Comparison of ENCODE assay signal across 18 cellular contexts in the genomic region with DNA sequence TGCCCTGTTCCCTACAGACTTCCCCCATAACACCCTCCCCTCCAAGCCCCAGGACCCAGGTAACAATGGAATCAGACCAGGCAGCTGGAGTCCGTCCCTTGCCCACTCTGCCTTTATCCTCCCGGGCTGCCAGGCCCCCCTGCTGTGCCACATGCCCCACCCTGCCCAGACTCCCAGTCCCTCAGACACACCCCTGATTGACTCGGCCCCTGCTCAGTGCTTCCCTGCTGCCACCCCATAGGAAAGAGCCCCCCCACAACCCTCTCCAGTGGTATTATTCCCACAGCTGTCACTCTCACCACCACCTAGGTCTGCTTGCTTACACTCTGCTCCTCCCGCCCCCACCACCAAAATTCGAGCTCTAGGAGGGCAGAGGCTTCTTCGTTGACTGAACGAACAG.
"Had no signal": no experiment of that assay in that cellular context is flagged by ENCODE, and none has a peak within 500 bp of the region (broad histone marks: within the 10 kb centered on the region; RNA-seq: fewer than 3 reads in every experiment).

No MANE protein-coding gene starts in this region.

- H3K9ac ChIP-seq: parathyroid adenoma had no signal

- H3K4me1 ChIP-seq: lower lobe of right lung, parathyroid adenoma had no signal

- H3K27ac Mint-ChIP-seq: activated naive CD8-positive, alpha-beta T cell; mesothelial cell of epicardium; nephron had no signal

- H3K9me3 ChIP-seq: lower lobe of right lung, right lobe of liver had no signal

- H3K4me2 ChIP-seq: hepatocyte had no signal

- H3K4me1 Mint-ChIP-seq: mesothelial cell of epicardium, nephron had no signal

- DNase-seq: activated gamma-delta T cell; amygdala; caudate nucleus; dorsolateral prefrontal cortex; foreskin fibroblast; left cardiac atrium; lower lobe of right lung; right lobe of liver; small intestine; stimulated activated CD4-positive, alpha-beta T cell treated with anti-CD3 and anti-CD28 coated beads, Interleukin-15, amount 100 ng/mL, for 24 hours; stimulated activated CD4-positive, alpha-beta T cell treated with anti-CD3 and anti-CD28 coated beads, Interleukin-4, amount 100 ng/mL, for 1 hour; T1000 had no signal

- H3K79me2 ChIP-seq: hepatocyte, parathyroid adenoma had no signal

- H3K4me3 ChIP-seq: dorsolateral prefrontal cortex, hepatocyte, lower lobe of right lung, right lobe of liver had no signal

- H2AFZ ChIP-seq: hepatocyte, parathyroid adenoma had no signal

- ATAC-seq: left cardiac atrium, lower lobe of right lung, right lobe of liver had no signal

- H3K27me3 ChIP-seq: hepatocyte, right lobe of liver had no signal

- H3K27ac ChIP-seq: dorsolateral prefrontal cortex, hepatocyte, lower lobe of right lung, parathyroid adenoma, right lobe of liver had no signal

- H3K27me3 Mint-ChIP-seq: activated naive CD8-positive, alpha-beta T cell had no signal

- H3K4me3 Mint-ChIP-seq: brain, mesothelial cell of epicardium, nephron had no signal

- H3K36me3 Mint-ChIP-seq: activated naive CD8-positive, alpha-beta T cell; brain; mesothelial cell of epicardium had no signal
